ENCODE assay signal across 1 cellular context in the genomic region with DNA sequence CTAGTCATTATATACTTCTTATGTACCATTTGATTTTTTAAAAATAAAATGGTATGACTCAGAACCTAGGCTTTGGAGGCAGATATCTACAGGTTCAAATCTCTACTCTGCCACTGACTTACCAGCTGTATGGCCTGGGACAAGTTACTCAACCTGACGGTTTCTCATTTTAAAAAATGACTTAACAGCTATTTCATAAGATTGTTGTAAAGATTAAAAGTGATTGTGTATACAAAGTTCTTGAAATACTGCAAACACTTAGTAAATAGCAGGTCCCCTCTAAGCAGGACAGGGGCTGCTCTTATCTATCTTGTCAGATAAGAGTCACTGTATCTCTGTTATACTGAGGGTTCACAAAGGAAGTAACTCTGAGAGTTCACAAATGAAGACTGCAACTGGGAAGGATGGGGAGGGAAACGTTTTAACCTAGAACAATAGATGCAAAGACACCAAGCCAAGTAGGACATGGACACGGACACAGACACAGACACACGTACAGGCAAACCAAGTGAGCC.
TF ChIP-seq lines count a peak whose summit lies in the region.

No MANE protein-coding gene starts in this region.

TF ChIP-seq in WTC11, 78 proteins besides CTCF, POLR2A, EP300 and RAD21 (continued from another document):
- no peak for TF ChIP-seq ETV6 (CRISPR knock-in tag; IDR thresholded peaks at IDR 0.05)
- TF ChIP-seq JAZF1 (CRISPR knock-in tag; IDR thresholded peaks at IDR 0.05): no peak
